In genomic region chr3:69930564-69930963, GRCh38 we compare ENCODE assay signal across 24 cellular contexts.
DNase-seq lines count a peak whose midpoint lies in the region; ATAC-seq and TF ChIP-seq lines count a peak whose summit lies in the region.
"Had no signal": no experiment of that assay in that cellular context is flagged by ENCODE, and none has a peak within 500 bp of the region (broad histone marks: within the 10 kb centered on the region; RNA-seq: fewer than 3 reads in every experiment).

No MANE protein-coding gene starts in this region.

- ATAC-seq in GM18502 (IDR thresholded peaks at IDR 0.05; ENCODE audit: poor library complexity, unreplicated experiment), result no peak
- ATAC-seq: K562 had no signal

- no peak for TF ChIP-seq CTCF in CD14-positive monocyte (IDR thresholded peaks at IDR 0.05)

- DNase-seq in G401 (ENCODE audit: low spot score), result peak; percentile 25
- DNase-seq in amygdala (lab: John Stamatoyannopoulos, UW), result peak in 30 of 56 donors; percentile 4 to 73 (median 33)
- peak in 34 of 42 donors; percentile 24 to 82 (median 57) for DNase-seq in head of caudate nucleus
- peak in 6 of 10 donors; percentile 25 to 84 (median 40) for DNase-seq in posterior cingulate gyrus
- no peak for DNase-seq in CD14-positive monocyte (ENCODE audit: low spot score)
- DNase-seq in AG08396 (ENCODE audit: low spot score), result no peak
- no peak for DNase-seq in stimulated activated CD4-positive, alpha-beta T cell treated with anti-CD3 and anti-CD28 coated beads, Interleukin-2, amount 100 ng/mL, for 24 hours
- DNase-seq: activated CD8-positive, alpha-beta memory T cell treated with anti-CD3 and anti-CD28 coated beads, Interleukin-2, amount 50 U/mL, for 4 hours; colonic mucosa; kidney; mesenchymal stem cell; MV-4-11; naive B cell; NCI-H1694; occipital lobe; sigmoid colon; stimulated activated CD4-positive, alpha-beta T cell treated with anti-CD3 and anti-CD28 coated beads, Interleukin-15, amount 100 ng/mL, for 24 hours; stimulated activated CD8-positive, alpha-beta memory T cell treated with anti-CD3 and anti-CD28 coated beads, Interleukin-4, amount 100 ng/mL, for 48 hours; uterus had no signal

- H3K27me3 Mint-ChIP-seq in CD14-positive monocyte (ENCODE audit: low read depth in 3 of 3), result no peaks in the 10 kb centered on the region
- H3K27me3 Mint-ChIP-seq: brain had no signal

- in situ Hi-C loops in G401 (cut with HindIII; ENCODE audit: low sequenced_read_pairs), result no loop called here

- H3K4me3 Mint-ChIP-seq in CD14-positive monocyte, result no peak overlapping the region
- H3K4me3 Mint-ChIP-seq: activated naive CD8-positive, alpha-beta T cell; brain; naive B cell had no signal

- peaks cover 2% of the 10 kb centered on the region in 2 donors for H3K36me3 Mint-ChIP-seq in CD14-positive monocyte
- H3K36me3 Mint-ChIP-seq: activated naive CD8-positive, alpha-beta T cell; brain; naive B cell had no signal

- intact Hi-C loops in head of caudate nucleus (cut with DNase I) (no loop called here), posterior cingulate gyrus (cut with DNase I) (no loop called here), CD14-positive monocyte (cut with micrococcal nuclease) (no loop called here)

- peaks cover 5% of the 10 kb centered on the region for H3K4me1 Mint-ChIP-seq in CD14-positive monocyte
- H3K4me1 Mint-ChIP-seq: naive B cell had no signal

- peaks cover 0 to 2% (median 0%) of the 10 kb centered on the region in 7 donors for H3K9me3 Mint-ChIP-seq in CD14-positive monocyte
- H3K9me3 Mint-ChIP-seq: activated T-helper 2 cell treated with anti-CD3 and anti-CD28 coated beads, Interferon-gamma antibody, Interleukin-2, Interleukin-4, amounts not matched to agents 10 μg/mL and 5 μg/mL and 100 μg/mL, durations not matched to agents 14 hours and 24 hours and 36 hours; brain; naive B cell had no signal

- no peak overlapping the region for H3K27ac Mint-ChIP-seq in CD14-positive monocyte
- H3K27ac Mint-ChIP-seq: activated naive CD8-positive, alpha-beta T cell; activated T-helper 2 cell treated with anti-CD3 and anti-CD28 coated beads, Interferon-gamma antibody, Interleukin-2, Interleukin-4, amounts not matched to agents 10 μg/mL and 5 μg/mL and 100 μg/mL, durations not matched to agents 14 hours and 24 hours and 36 hours; brain had no signal

Comparison
In these comparisons a context has a peak if more than half of its experiments do, and no peak if none do; other contexts are left out.
1. DNase-seq: peak in G401 (single experiment), amygdala (30 of 56), head of caudate nucleus (34 of 42) and posterior cingulate gyrus (6 of 10); none in CD14-positive monocyte (single experiment), AG08396 (single experiment) and stimulated activated CD4-positive, alpha-beta T cell treated with anti-CD3 and anti-CD28 coated beads, Interleukin-2, amount 100 ng/mL, for 24 hours (0 of 2).